Comparison of ENCODE assay signal across 14 cellular contexts in genomic region chr3:61948699-61949305, GRCh38.
"Had no signal": no experiment of that assay in that cellular context is flagged by ENCODE, and none has a peak within 500 bp of the region (broad histone marks: within the 10 kb centered on the region; RNA-seq: fewer than 3 reads in every experiment).

No MANE protein-coding gene starts in this region.

- ATAC-seq: activated naive CD4-positive, alpha-beta T cell treated with anti-CD3 and anti-CD28 coated beads, Interleukin-2, amount 50 U/mL, for 72 hours; body of pancreas; stimulated activated effector memory CD8-positive, alpha-beta T cell treated with anti-CD3 and anti-CD28 coated beads, Interleukin-12 subunit alpha, Interleukin-12 subunit beta, amount 100 ng/mL, for 72 hours had no signal

- DNase-seq: activated CD4-positive, alpha-beta memory T cell treated with anti-CD3 and anti-CD28 coated beads, Interleukin-2, amount 10 ng/mL, durations not matched to agents 7 days and 5 days; activated CD4-positive, alpha-beta T cell treated with anti-CD3 and anti-CD28 coated beads for 4 hours; activated effector memory CD4-positive, alpha-beta T cell treated with Interleukin-2 at 50 U/mL for 16 hours; activated T-cell treated with anti-CD3 and anti-CD28 coated beads, Interleukin-2, amount 50 U/mL, for 24 hours; amniotic stem cell; body of pancreas; cortex of kidney; effector CD8-positive, alpha-beta T cell; foreskin fibroblast; kidney glomerular epithelial cell; T-helper 2 cell had no signal

- H3K4me1 Mint-ChIP-seq: activated CD4-positive, alpha-beta memory T cell treated with anti-CD3 and anti-CD28 coated beads, Interleukin-2, amount 10 ng/mL, durations not matched to agents 7 days and 5 days; stimulated activated effector memory CD8-positive, alpha-beta T cell treated with anti-CD3 and anti-CD28 coated beads, Interleukin-12 subunit alpha, Interleukin-12 subunit beta, amount 100 ng/mL, for 72 hours had no signal

- H3K4me1 ChIP-seq: body of pancreas had no signal

- H3K27ac ChIP-seq: body of pancreas had no signal

- H3K9me3 Mint-ChIP-seq: activated CD4-positive, alpha-beta memory T cell treated with anti-CD3 and anti-CD28 coated beads, Interleukin-2, amount 10 ng/mL, durations not matched to agents 7 days and 5 days; activated naive CD4-positive, alpha-beta T cell treated with anti-CD3 and anti-CD28 coated beads, Interleukin-2, amount 50 U/mL, for 72 hours; activated T-cell treated with anti-CD3 and anti-CD28 coated beads, Interleukin-2, amount 50 U/mL, for 24 hours; nephron had no signal

- H3K4me3 Mint-ChIP-seq: activated CD4-positive, alpha-beta memory T cell treated with anti-CD3 and anti-CD28 coated beads, Interleukin-2, amount 10 ng/mL, durations not matched to agents 7 days and 5 days; activated T-cell treated with anti-CD3 and anti-CD28 coated beads, Interleukin-2, amount 50 U/mL, for 24 hours; nephron; stimulated activated effector memory CD8-positive, alpha-beta T cell treated with anti-CD3 and anti-CD28 coated beads, Interleukin-12 subunit alpha, Interleukin-12 subunit beta, amount 100 ng/mL, for 72 hours had no signal

- H3K4me3 ChIP-seq: body of pancreas had no signal

- H3K9me3 ChIP-seq: body of pancreas had no signal

- H3K27ac Mint-ChIP-seq: activated CD4-positive, alpha-beta memory T cell treated with anti-CD3 and anti-CD28 coated beads, Interleukin-2, amount 10 ng/mL, durations not matched to agents 7 days and 5 days; activated naive CD4-positive, alpha-beta T cell treated with anti-CD3 and anti-CD28 coated beads, Interleukin-2, amount 50 U/mL, for 72 hours; activated T-cell treated with anti-CD3 and anti-CD28 coated beads, Interleukin-2, amount 50 U/mL, for 24 hours; nephron; stimulated activated effector memory CD8-positive, alpha-beta T cell treated with anti-CD3 and anti-CD28 coated beads, Interleukin-12 subunit alpha, Interleukin-12 subunit beta, amount 100 ng/mL, for 72 hours had no signal

- H3K27me3 Mint-ChIP-seq: activated CD4-positive, alpha-beta memory T cell treated with anti-CD3 and anti-CD28 coated beads, Interleukin-2, amount 10 ng/mL, durations not matched to agents 7 days and 5 days; activated T-cell treated with anti-CD3 and anti-CD28 coated beads, Interleukin-2, amount 50 U/mL, for 24 hours had no signal

- H3K36me3 Mint-ChIP-seq: activated naive CD4-positive, alpha-beta T cell treated with anti-CD3 and anti-CD28 coated beads, Interleukin-2, amount 50 U/mL, for 72 hours; stimulated activated effector memory CD8-positive, alpha-beta T cell treated with anti-CD3 and anti-CD28 coated beads, Interleukin-12 subunit alpha, Interleukin-12 subunit beta, amount 100 ng/mL, for 72 hours had no signal

- H3K27me3 ChIP-seq: body of pancreas had no signal
